ENCODE assay signal across 8 cellular contexts in genomic region chr7:96075510-96076349, GRCh38.
DNase-seq lines count a peak whose midpoint lies in the region; ATAC-seq and TF ChIP-seq lines count a peak whose summit lies in the region.

No MANE protein-coding gene starts in this region.

- 2 to 3% methylated on average over 38 to 47 of the region's 47 CpGs for WGBS in upper lobe of left lung, 2 donors

- peaks cover 16% of the 10 kb centered on the region for H3K27me3 Mint-ChIP-seq in GM23338 (ENCODE audit: insufficient read depth, low read depth, poor library complexity)

- H3K79me2 ChIP-seq in GM23338 (replicated peaks; ENCODE audit: insufficient read depth) = no peaks in the 10 kb centered on the region
- H3K79me2 ChIP-seq in Loucy (ENCODE audit: insufficient read depth, low read length) = no peaks in the 10 kb centered on the region

- H3K9me3 ChIP-seq in Loucy (ENCODE audit: insufficient read depth, low read depth, low read length) = no peaks in the 10 kb centered on the region
- H3K9me3 ChIP-seq in upper lobe of left lung = no peaks in the 10 kb centered on the region

- TF ChIP-seq EP300 in upper lobe of left lung (IDR thresholded peaks at IDR 0.05) = no peak

- no peak for TF ChIP-seq POLR2A in upper lobe of left lung (IDR thresholded peaks at IDR 0.05)

- no peaks in the 10 kb centered on the region for H3K36me3 Mint-ChIP-seq in GM23338 (ENCODE audit: low read depth)

- H3K4me1 ChIP-seq in GM23338 (ENCODE audit: insufficient read depth) (0 out of 2 replicates have a peak, but pooled peaks cover 4% of the 10 kb centered on the region), Loucy (ENCODE audit: insufficient read depth, low read length, poor library complexity, severe bottlenecking) (peaks cover 16% of the 10 kb centered on the region), upper lobe of left lung (peaks cover 7 to 13% (median 10%) of the 10 kb centered on the region in 4 donors)

- peak overlapping the region; percentile 16 for H3K9ac ChIP-seq in Loucy (ENCODE audit: low read depth, low read length, poor library complexity, severe bottlenecking)

- H3K9me3 Mint-ChIP-seq in GM23338 = no peaks in the 10 kb centered on the region

- H3K4me3 ChIP-seq in GM23338 (peak overlapping the region; percentile 65), Loucy (ENCODE audit: low read length, poor library complexity, severe bottlenecking) (peak overlapping the region; percentile 80), upper lobe of left lung (peak overlapping the region; percentile 12 to 51 (median 42))

- H3K4me1 Mint-ChIP-seq in GM23338 = peaks cover 2% of the 10 kb centered on the region; the same call in 1 of the 3 replicates

- H3K4me2 ChIP-seq in GM23338 (peak overlapping the region; percentile 92), Loucy (ENCODE audit: low read depth, low read length, poor library complexity, severe bottlenecking) (peak overlapping the region; percentile 87)

- TF ChIP-seq CTCF in GM23338 (conservative IDR thresholded peaks at IDR 0.05; ENCODE audit: low read depth in 2 of 2) = peak; percentile 78 to 87
- TF ChIP-seq CTCF in Loucy (conservative IDR thresholded peaks at IDR 0.05; ENCODE audit: low read length) = peak; percentile 92
- no peak for TF ChIP-seq CTCF in omental fat pad (IDR thresholded peaks at IDR 0.05)
- peak in 5 of 6 experiments; percentile 59 to 71 (median 66) for TF ChIP-seq CTCF in upper lobe of left lung (IDR thresholded peaks at IDR 0.05)

- H2AFZ ChIP-seq in GM23338 = peak overlapping the region; percentile 94
- peak overlapping the region; percentile 92 for H2AFZ ChIP-seq in Loucy (ENCODE audit: low read length)

- H3K27ac Mint-ChIP-seq in GM23338 = no peak overlapping the region

- H3K4me3 Mint-ChIP-seq in GM23338 = peak overlapping the region; percentile 83

- peak; percentile 67 for DNase-seq in Daoy (ENCODE audit: low read depth)
- DNase-seq in GM23338 (ENCODE audit: low spot score) = peak; percentile 86
- peak; percentile 19 for DNase-seq in SHP77 treated with DMSO at 0.1 percent for 48 hours (lab: John Stamatoyannopoulos, UW)
- DNase-seq in activated naive CD4-positive, alpha-beta T cell treated with anti-CD3 and anti-CD28 coated beads, Interleukin-2, amount 50 U/mL, for 16 hours = peak; percentile 57
- peak; percentile 59 for DNase-seq in glomerular visceral epithelial cell (ENCODE audit: extremely low spot score)
- peak; percentile 24 for DNase-seq in omental fat pad (ENCODE audit: low spot score)
- DNase-seq in upper lobe of left lung = peak; percentile 39 to 85

- H3K36me3 ChIP-seq in GM23338 (ENCODE audit: insufficient read depth) (no peaks in the 10 kb centered on the region), Loucy (ENCODE audit: insufficient read depth, low read length) (no peaks in the 10 kb centered on the region), upper lobe of left lung (no peaks in the 10 kb centered on the region)

- no peak overlapping the region for H3K27ac ChIP-seq in GM23338 (ENCODE audit: low read depth)
- no peak overlapping the region for H3K27ac ChIP-seq in upper lobe of left lung

- H3K9me2 ChIP-seq in GM23338 (ENCODE audit: insufficient read depth) (no peaks in the 10 kb centered on the region), Loucy (replicated peaks; ENCODE audit: low read depth, low read length) (no peaks in the 10 kb centered on the region)

- no peaks in the 10 kb centered on the region for H3F3A ChIP-seq in GM23338 (replicated peaks; ENCODE audit: low read depth)
- no peaks in the 10 kb centered on the region for H3F3A ChIP-seq in Loucy (ENCODE audit: low read depth)

- H3K27me3 ChIP-seq in GM23338 (ENCODE audit: insufficient read depth) (peaks cover 27% of the 10 kb centered on the region), Loucy (ENCODE audit: insufficient read depth, low read length, poor library complexity, severe bottlenecking) (no peaks in the 10 kb centered on the region), upper lobe of left lung (peaks cover 0 to 9% (median 0%) of the 10 kb centered on the region in 4 donors)

- peak; percentile 97 for ATAC-seq in GM23338
- peak; percentile 88 for ATAC-seq in omental fat pad (ENCODE audit: low FRiP score)
- peak; percentile 75 to 94 for ATAC-seq in upper lobe of left lung (ENCODE audit: low FRiP score in 2 of 2)

- H4K20me1 ChIP-seq in GM23338 (replicated peaks; ENCODE audit: insufficient read depth) (no peaks in the 10 kb centered on the region), Loucy (ENCODE audit: insufficient read depth, low read length, poor library complexity, severe bottlenecking) (no peaks in the 10 kb centered on the region)

TF ChIP-seq in GM23338, 12 proteins besides CTCF, POLR2A, EP300 and RAD21 (continues in another document):
- TF ChIP-seq EZH2phosphoT487 (IDR thresholded peaks at IDR 0.05; ENCODE audit: unreplicated experiment) (no peak), NANOG (IDR thresholded peaks at IDR 0.05; ENCODE audit: borderline replicate concordance) (no peak), REST (IDR thresholded peaks at IDR 0.05; ENCODE audit: unreplicated experiment) (no peak), POLR2AphosphoS5 (IDR thresholded peaks at IDR 0.05; ENCODE audit: low read depth) (no peak), JUNB (IDR thresholded peaks at IDR 0.05; ENCODE audit: unreplicated experiment) (no peak)

Comparison
In these comparisons a context has a peak if more than half of its experiments do, and no peak if none do; other contexts are left out.
1. DNase-seq: peak in every context shown above with its lines; median percentile 86 in GM23338; 67 in Daoy; 62 in upper lobe of left lung; 59 in glomerular visceral epithelial cell; 57 in activated naive CD4-positive, alpha-beta T cell treated with anti-CD3 and anti-CD28 coated beads, Interleukin-2, amount 50 U/mL, for 16 hours; 24 in omental fat pad; 19 in SHP77 treated with DMSO at 0.1 percent for 48 hours.
2. CTCF ChIP-seq: peak in GM23338 (2 of 2), Loucy (single experiment) and upper lobe of left lung (5 of 6); none in omental fat pad (0 of 3).
3. Peak in every context shown above with its lines, with median percentiles within 50 percentile points of each other: ATAC-seq and H3K4me3 ChIP-seq.